7 cellular contexts compared by ENCODE assay signal in the genomic region with DNA sequence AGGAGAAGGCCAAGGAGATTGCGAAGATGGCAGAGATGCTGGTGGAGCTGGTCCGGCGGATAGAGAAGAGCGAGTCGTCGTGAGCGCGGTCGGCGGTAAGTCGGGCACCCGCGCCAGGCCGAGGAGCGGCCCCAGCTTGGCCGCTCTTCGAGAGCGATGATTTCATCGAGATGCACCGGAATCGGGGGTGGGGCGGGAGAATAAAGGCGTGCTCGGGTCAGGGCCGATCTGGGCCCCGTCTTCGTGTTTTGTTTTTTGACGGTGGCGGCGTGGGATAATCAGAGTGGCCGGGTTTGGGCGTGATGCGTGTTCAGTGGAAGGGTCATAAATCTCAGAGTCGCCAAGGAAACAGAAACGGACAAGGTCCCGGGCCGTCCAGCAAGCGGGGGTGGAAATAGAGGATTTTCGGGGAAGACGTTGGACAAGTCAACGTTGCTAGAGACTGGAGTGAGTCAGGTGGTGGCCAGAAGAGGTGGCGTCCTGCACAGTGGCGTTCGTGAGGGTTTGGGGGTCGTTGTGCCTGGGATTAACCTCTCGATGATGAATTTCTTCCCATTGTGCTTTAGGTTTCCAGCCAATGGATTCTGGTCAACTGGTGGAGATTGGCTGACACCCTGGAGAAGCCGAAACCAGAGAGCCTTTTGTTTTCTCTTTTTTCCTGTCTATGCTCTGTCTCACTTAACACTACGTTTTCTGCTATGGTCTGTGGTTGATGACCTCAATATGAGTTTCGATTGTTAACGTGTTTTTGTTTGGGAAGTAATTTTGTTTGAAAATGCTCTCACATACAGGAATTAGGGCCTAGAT. TPM values are rescaled to one million over a fixed set of nuclear protein-coding genes. Genes with fewer than 3 reads are reported as not detected.
A peak's percentile ranks its signal among the peaks of the same experiment; 100 is the strongest.
DNase-seq lines count a peak whose midpoint lies in the region; ATAC-seq and TF ChIP-seq lines count a peak whose summit lies in the region.

No MANE protein-coding gene starts in this region.

- peaks cover 39% of the 10 kb centered on the region for H3K79me2 ChIP-seq in hepatocyte

- H3K9me2 ChIP-seq in hepatocyte (replicated peaks; ENCODE audit: insufficient read depth): no peaks in the 10 kb centered on the region

- H2AFZ ChIP-seq in hepatocyte: peak overlapping the region; percentile 50

- H3K27me3 ChIP-seq in ascending aorta (no peaks in the 10 kb centered on the region), hepatocyte (no peaks in the 10 kb centered on the region)

- 4% methylated on average over 41 of the region's 50 CpGs for WGBS in hepatocyte (ENCODE audit: low lambda C conversion rate, missing lambda C conversion rate)

- DNase-seq in RPMI8226 (peak; percentile 14), ascending aorta (ENCODE audit: low spot score in 2 of 2) (peak in 1 of 2 donors; percentile 80), hepatocyte (ENCODE audit: low spot score) (peak; percentile 75), skeletal muscle cell (ENCODE audit: low read depth) (no peak), AML-193 (lab: John Stamatoyannopoulos, UW) (no peak)

- H3K9me3 ChIP-seq in ascending aorta (no peaks in the 10 kb centered on the region), hepatocyte (ENCODE audit: low read depth) (no peaks in the 10 kb centered on the region)

- ATAC-seq in GM18867 (IDR thresholded peaks at IDR 0.05; ENCODE audit: unreplicated experiment) (peak; percentile 40), HG02884 (IDR thresholded peaks at IDR 0.05; ENCODE audit: unreplicated experiment) (peak; percentile 30)

- H3K27ac ChIP-seq in ascending aorta: peak overlapping the region; percentile 94 to 97
- peak overlapping the region; percentile 97 for H3K27ac ChIP-seq in hepatocyte

- H3K4me2 ChIP-seq in hepatocyte: peak overlapping the region; percentile 87

- H3K4me1 ChIP-seq in ascending aorta: peaks cover 4 to 16% of the 10 kb centered on the region in 2 donors
- H3K4me1 ChIP-seq in hepatocyte (ENCODE audit: insufficient read depth): peaks cover 10% of the 10 kb centered on the region

- TF ChIP-seq CTCF in ascending aorta (IDR thresholded peaks at IDR 0.05) (no peak), hepatocyte (IDR thresholded peaks at IDR 0.05; ENCODE audit: poor library complexity) (no peak)

- peaks cover 13 to 15% of the 10 kb centered on the region in 2 donors for H3K36me3 ChIP-seq in ascending aorta
- no peaks in the 10 kb centered on the region for H3K36me3 ChIP-seq in hepatocyte (replicated peaks; ENCODE audit: insufficient read depth, low read depth)

- intact Hi-C loops in ascending aorta (cut with DNase I): loop anchor here (2.0 to 10.0 kb wide), 8 partner anchors 23 to 426 kb away; a partner anchor contains a TSS

- H4K20me1 ChIP-seq in hepatocyte (ENCODE audit: insufficient read depth, poor library complexity, severe bottlenecking): peaks cover 22% of the 10 kb centered on the region

- H3K4me3 ChIP-seq in ascending aorta (peak overlapping the region; percentile 76 to 89), hepatocyte (peak overlapping the region; percentile 71), skeletal muscle cell (ENCODE audit: low read depth, low read length) (peak overlapping the region; percentile 91)

RNA-seq across cellular contexts. Expression of a gene that starts 0.9 kb away (rescaled TPM):
- total RNA-seq in ascending aorta (109 TPM), hepatocyte (221 and 238 TPM in 2 replicates)
- 225 and 256 TPM in 2 replicates for polyA plus RNA-seq in hepatocyte

RNA-seq across cellular contexts. Expression of a gene that starts 52.3 kb away (rescaled TPM):
- not detected for total RNA-seq in ascending aorta
- 9.2 and 36.6 TPM in 2 replicates for total RNA-seq in hepatocyte
- 51.6 and 99.1 TPM in 2 replicates for polyA plus RNA-seq in hepatocyte

Comparison
In these comparisons a context has a peak if more than half of its experiments do, and no peak if none do; other contexts are left out.
1. DNase-seq: peak in RPMI8226 (single experiment) and hepatocyte (single experiment); none in skeletal muscle cell (single experiment) and AML-193 (0 of 2).
2. RNA of a gene that starts 52.3 kb away (total RNA-seq): 9.2 to 36.6 TPM in hepatocyte; not detected in ascending aorta (single experiment); every median in the first group is over 10 times any median in the second.
3. Peak in every context shown above with its lines, with median percentiles within 50 percentile points of each other: H3K4me3 ChIP-seq.